Comparison of ENCODE assay signal across 8 cellular contexts in genomic region chr11:123261345-123262106, GRCh38.
DNase-seq lines count a peak whose midpoint lies in the region; ATAC-seq and TF ChIP-seq lines count a peak whose summit lies in the region.

No MANE protein-coding gene starts in this region.

- POLR2A ChIA-PET in activated CD8-positive, alpha-beta T cell treated with anti-CD3 and anti-CD28 coated beads for 36 hours (lab: Charles Lee) = no interaction called here

- H3K4me1 ChIP-seq in DND-41 (ENCODE audit: insufficient read depth, low read length) = peaks cover 13% of the 10 kb centered on the region
- H3K4me1 ChIP-seq in mesenchymal stem cell (ENCODE audit: control insufficient read depth, insufficient read depth, low read depth, low read length) = no peaks in the 10 kb centered on the region

- H3K4me3 Mint-ChIP-seq in activated CD8-positive, alpha-beta T cell treated with anti-CD3 and anti-CD28 coated beads for 36 hours = no peak overlapping the region
- H3K4me3 Mint-ChIP-seq in stimulated activated memory B cell treated with anti-CD40 and anti-IgM and Interleukin-4, amounts not matched to agents 10 μg/mL and 1 μg/mL and 100 μg/mL, for 72 hours = no peak overlapping the region

- no peak overlapping the region for H3K9ac ChIP-seq in DND-41 (ENCODE audit: low read depth, low read length)
- H3K9ac ChIP-seq in mesenchymal stem cell (ENCODE audit: low read length) = peak overlapping the region; percentile 77

- H2AK5ac ChIP-seq in mesenchymal stem cell (ENCODE audit: low read length, severe bottlenecking) = no peak overlapping the region

- no peaks in the 10 kb centered on the region for H4K20me1 ChIP-seq in DND-41 (ENCODE audit: insufficient read depth, low read length)

- no peak overlapping the region for H4K91ac ChIP-seq in mesenchymal stem cell (ENCODE audit: low read length)

- H3K9me3 Mint-ChIP-seq in activated CD8-positive, alpha-beta T cell treated with anti-CD3 and anti-CD28 coated beads for 36 hours = peaks cover 4% of the 10 kb centered on the region
- H3K9me3 Mint-ChIP-seq in stimulated activated memory B cell treated with anti-CD40 and anti-IgM and Interleukin-4, amounts not matched to agents 10 μg/mL and 1 μg/mL and 100 μg/mL, for 72 hours = peaks cover 7% of the 10 kb centered on the region

- peak; percentile 78 for TF ChIP-seq CTCF in DND-41 (IDR thresholded peaks at IDR 0.05; ENCODE audit: borderline replicate concordance, extremely low read depth, low read length, poor library complexity, severe bottlenecking)
- TF ChIP-seq CTCF in activated CD8-positive, alpha-beta T cell treated with anti-CD3 and anti-CD28 coated beads for 36 hours (IDR thresholded peaks at IDR 0.05) = peak; percentile 88

- no peaks in the 10 kb centered on the region for H3K79me2 ChIP-seq in DND-41 (ENCODE audit: insufficient read depth, low read length)

- H3K27me3 ChIP-seq in DND-41 (ENCODE audit: insufficient read depth, low read length, poor library complexity) = peaks cover 3% of the 10 kb centered on the region
- peaks cover 4 to 32% of the 10 kb centered on the region in 2 experiments for H3K27me3 ChIP-seq in mesenchymal stem cell (ENCODE audit: control insufficient read depth in 1 of 2, insufficient read depth in 1 of 2, low read length in 2 of 2)

- H4K8ac ChIP-seq in mesenchymal stem cell (ENCODE audit: low read length) = no peak overlapping the region

- ATAC-seq in DND-41 (ENCODE audit: insufficient read depth, low read depth) (peak; percentile 60; the same call in 2 of the 3 replicates), HG02678 (IDR thresholded peaks at IDR 0.05; ENCODE audit: unreplicated experiment) (peak; percentile 67)
- ATAC-seq in activated CD8-positive, alpha-beta T cell treated with anti-CD3 and anti-CD28 coated beads for 36 hours = peak; percentile 93
- ATAC-seq in stimulated activated memory B cell treated with anti-CD40 and anti-IgM and Interleukin-4, amounts not matched to agents 10 μg/mL and 1 μg/mL and 100 μg/mL, for 72 hours = no peak

- no peak overlapping the region for H3K27ac Mint-ChIP-seq in activated CD8-positive, alpha-beta T cell treated with anti-CD3 and anti-CD28 coated beads for 36 hours
- no peak overlapping the region for H3K27ac Mint-ChIP-seq in stimulated activated memory B cell treated with anti-CD40 and anti-IgM and Interleukin-4, amounts not matched to agents 10 μg/mL and 1 μg/mL and 100 μg/mL, for 72 hours

- peak; percentile 41 for DNase-seq in DND-41
- DNase-seq in NCI-H69 (lab: John Stamatoyannopoulos, UW) = peak; percentile 90
- peak; percentile 88 for DNase-seq in activated CD8-positive, alpha-beta T cell treated with anti-CD3 and anti-CD28 coated beads for 36 hours
- peak; percentile 15 for DNase-seq in effector CD8-positive, alpha-beta T cell (lab: John Stamatoyannopoulos, UW)
- DNase-seq in mesenchymal stem cell = peak; percentile 69
- peak; percentile 25 for DNase-seq in stimulated activated CD8-positive, alpha-beta memory T cell treated with anti-CD3 and anti-CD28 coated beads, Interleukin-12 subunit alpha, Interleukin-12 subunit beta, amount 100 ng/mL, for 4 hours (ENCODE audit: low read depth)

- H3K36me3 ChIP-seq in DND-41 (ENCODE audit: insufficient read depth, low read length) = no peaks in the 10 kb centered on the region
- no peaks in the 10 kb centered on the region for H3K36me3 ChIP-seq in mesenchymal stem cell (ENCODE audit: control insufficient read depth in 1 of 2, insufficient read depth in 2 of 2, low read depth in 1 of 2, low read length in 2 of 2)

- no peak overlapping the region for H2BK12ac ChIP-seq in mesenchymal stem cell (ENCODE audit: low read length in 2 of 2)

- no peak overlapping the region for H3K14ac ChIP-seq in mesenchymal stem cell (ENCODE audit: low read length in 2 of 2)

- no peak overlapping the region for H3K18ac ChIP-seq in mesenchymal stem cell (ENCODE audit: low read depth in 1 of 2, low read length in 2 of 2)

- 25% methylated on average over 25 of the region's 25 CpGs for WGBS in mesenchymal stem cell

- H3K23ac ChIP-seq in mesenchymal stem cell (ENCODE audit: low read length in 2 of 2) = no peak overlapping the region

- H2BK15ac ChIP-seq in mesenchymal stem cell (ENCODE audit: low read depth, poor library complexity, severe bottlenecking) = no peak overlapping the region

- peaks cover 25% of the 10 kb centered on the region for H3K27me3 Mint-ChIP-seq in activated CD8-positive, alpha-beta T cell treated with anti-CD3 and anti-CD28 coated beads for 36 hours
- H3K27me3 Mint-ChIP-seq in stimulated activated memory B cell treated with anti-CD40 and anti-IgM and Interleukin-4, amounts not matched to agents 10 μg/mL and 1 μg/mL and 100 μg/mL, for 72 hours = peaks cover 57% of the 10 kb centered on the region

- peaks cover 6% of the 10 kb centered on the region for H3K4me1 Mint-ChIP-seq in activated CD8-positive, alpha-beta T cell treated with anti-CD3 and anti-CD28 coated beads for 36 hours (ENCODE audit: low read depth)
- peaks cover 12% of the 10 kb centered on the region for H3K4me1 Mint-ChIP-seq in stimulated activated memory B cell treated with anti-CD40 and anti-IgM and Interleukin-4, amounts not matched to agents 10 μg/mL and 1 μg/mL and 100 μg/mL, for 72 hours

- H3K79me1 ChIP-seq in mesenchymal stem cell (replicated peaks; ENCODE audit: low read length, poor library complexity, severe bottlenecking) = no peaks in the 10 kb centered on the region

- H2AFZ ChIP-seq in DND-41 (ENCODE audit: low read depth, low read length) = no peak overlapping the region
- H2AFZ ChIP-seq in mesenchymal stem cell (ENCODE audit: low read depth, low read length) = no peak overlapping the region

- no peak overlapping the region for H3K4me3 ChIP-seq in DND-41 (ENCODE audit: low read depth in 1 of 2, low read length in 2 of 2)
- peak overlapping the region in 1 of 2 experiments; percentile 69 for H3K4me3 ChIP-seq in mesenchymal stem cell (ENCODE audit: insufficient read depth in 1 of 2, low read depth in 1 of 2, low read length in 2 of 2)

- H3K36me3 Mint-ChIP-seq in activated CD8-positive, alpha-beta T cell treated with anti-CD3 and anti-CD28 coated beads for 36 hours (ENCODE audit: low read depth) = no peaks in the 10 kb centered on the region
- H3K36me3 Mint-ChIP-seq in stimulated activated memory B cell treated with anti-CD40 and anti-IgM and Interleukin-4, amounts not matched to agents 10 μg/mL and 1 μg/mL and 100 μg/mL, for 72 hours = no peaks in the 10 kb centered on the region

- intact Hi-C loops in activated CD8-positive, alpha-beta T cell treated with anti-CD3 and anti-CD28 coated beads for 36 hours (cut with micrococcal nuclease) = no loop called here

- H3K27ac ChIP-seq in DND-41 (ENCODE audit: low read length) (no peak overlapping the region), mesenchymal stem cell (ENCODE audit: low read length, poor library complexity, severe bottlenecking) (no peak overlapping the region)

- H3K9me3 ChIP-seq in DND-41 (ENCODE audit: insufficient read depth, low read length, severe bottlenecking) = peaks cover 9% of the 10 kb centered on the region
- peaks cover 3% of the 10 kb centered on the region for H3K9me3 ChIP-seq in mesenchymal stem cell (ENCODE audit: control insufficient read depth, low read length)

- H2BK5ac ChIP-seq in mesenchymal stem cell (ENCODE audit: low read depth, low read length, poor library complexity, severe bottlenecking) = no peak overlapping the region

- no peak overlapping the region for H3K4ac ChIP-seq in mesenchymal stem cell (ENCODE audit: low read depth in 1 of 2, low read length in 2 of 2)

- CTCF ChIA-PET in activated CD8-positive, alpha-beta T cell treated with anti-CD3 and anti-CD28 coated beads for 36 hours (lab: Charles Lee) = interaction anchor here (0.6 to 10.8 kb wide), 72 partner anchors 8 to 319 kb away, joined by 3 to 115 read pairs (median 4); no protein-coding TSS in a partner anchor

- no peak overlapping the region for H2BK120ac ChIP-seq in mesenchymal stem cell (ENCODE audit: low read depth, low read length)

- no peak overlapping the region for H3K4me2 ChIP-seq in DND-41 (ENCODE audit: insufficient read depth, low read length)
- H3K4me2 ChIP-seq in mesenchymal stem cell (ENCODE audit: low read length, poor library complexity, severe bottlenecking) = peak overlapping the region; percentile 12

Comparison
In these comparisons a context has a peak if more than half of its experiments do, and no peak if none do; other contexts are left out.
1. DNase-seq: peak in every context shown above with its lines; median percentile 90 in NCI-H69; 88 in activated CD8-positive, alpha-beta T cell treated with anti-CD3 and anti-CD28 coated beads for 36 hours; 69 in mesenchymal stem cell; 41 in DND-41; 25 in stimulated activated CD8-positive, alpha-beta memory T cell treated with anti-CD3 and anti-CD28 coated beads, Interleukin-12 subunit alpha, Interleukin-12 subunit beta, amount 100 ng/mL, for 4 hours; 15 in effector CD8-positive, alpha-beta T cell.